9 cellular contexts compared by ENCODE assay signal in the genomic region with DNA sequence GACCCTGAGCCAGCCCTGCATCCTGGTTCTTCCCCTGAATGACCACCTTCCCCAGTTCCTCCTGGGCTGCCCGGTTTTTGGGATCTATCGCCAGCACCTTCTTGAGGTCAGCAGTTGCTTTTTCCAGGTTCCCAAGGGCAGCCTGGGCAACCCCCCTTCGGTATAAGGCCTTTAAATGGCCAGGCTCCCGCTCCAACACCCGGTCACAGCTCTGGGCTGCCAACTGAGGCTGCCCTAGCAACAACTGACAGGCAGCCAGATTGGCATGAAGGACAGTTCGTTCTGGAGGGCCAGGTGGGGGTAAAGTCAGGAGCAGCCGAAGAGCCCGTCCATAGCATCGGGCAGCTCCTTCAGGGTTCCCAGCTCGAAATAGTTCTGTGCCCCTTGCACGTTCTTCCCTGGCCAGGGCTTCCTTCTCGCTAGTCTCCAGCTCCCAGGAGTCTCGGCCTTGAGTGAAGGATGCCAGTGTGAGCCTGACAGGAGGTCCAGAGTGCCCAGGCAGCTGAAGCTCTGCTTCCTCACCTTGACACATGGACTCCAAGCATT. TPM values are rescaled to one million over a fixed set of nuclear protein-coding genes. Genes with fewer than 3 reads are reported as not detected.
DNase-seq lines count a peak whose midpoint lies in the region; FAIRE-seq and TF ChIP-seq lines count a peak whose summit lies in the region.
"Had no signal": no experiment of that assay in that cellular context is flagged by ENCODE, and none has a peak within 500 bp of the region (broad histone marks: within the 10 kb centered on the region; RNA-seq: fewer than 3 reads in every experiment).

No MANE protein-coding gene starts in this region.

- CTCF ChIA-PET in OCI-LY7 (lab: Charles Lee; ENCODE audit: unreplicated experiment): interaction anchor here (1.5 kb wide), 1 partner anchor 10 kb away, joined by 7 read pairs; no protein-coding TSS in a partner anchor

- peak overlapping the region; percentile 84 to 98 (median 96) for H3K27ac Mint-ChIP-seq in CD14-positive monocyte
- H3K27ac Mint-ChIP-seq in endothelial cell (ENCODE audit: unreplicated experiment): peak overlapping the region; percentile 97

- H3K36me3 Mint-ChIP-seq in CD14-positive monocyte (peaks cover 23 to 29% of the 10 kb centered on the region in 2 donors), endothelial cell (ENCODE audit: low read depth, unreplicated experiment) (peaks cover 12% of the 10 kb centered on the region)

- no peak for TF ChIP-seq CTCF in CD14-positive monocyte (IDR thresholded peaks at IDR 0.05)
- TF ChIP-seq CTCF in OCI-LY7 (conservative IDR thresholded peaks at IDR 0.05; ENCODE audit: low read length): no peak
- TF ChIP-seq CTCF in endothelial cell (IDR thresholded peaks at IDR 0.05; ENCODE audit: unreplicated experiment): no peak

- H3K27me3 ChIP-seq in neuron (ENCODE audit: insufficient read depth, low read length): no peaks in the 10 kb centered on the region

- H3K27me3 Mint-ChIP-seq in CD14-positive monocyte (ENCODE audit: low read depth in 3 of 3) (peaks cover 2 to 5% (median 4%) of the 10 kb centered on the region in 3 donors), endothelial cell (ENCODE audit: unreplicated experiment) (peaks cover 6% of the 10 kb centered on the region)

- H3K9me3 ChIP-seq in OCI-LY7 (ENCODE audit: low read length): no peaks in the 10 kb centered on the region
- H3K9me3 ChIP-seq in neuron (ENCODE audit: low read length): no peaks in the 10 kb centered on the region

- no TSS peak for BruUV-seq in OCI-LY7 (replicated peaks; lab: Mats Ljungman, UMichigan)

- TF ChIP-seq POLR2A in erythroblast (IDR thresholded peaks at IDR 0.05; ENCODE audit: low read length): no peak

- H3K4me1 ChIP-seq in OCI-LY7 (ENCODE audit: insufficient read depth, low read length, poor library complexity, severe bottlenecking) (peaks cover 29% of the 10 kb centered on the region), neuron (ENCODE audit: insufficient read depth, low read length) (peaks cover 24% of the 10 kb centered on the region)

- peak overlapping the region; percentile 97 for H3K4me2 ChIP-seq in OCI-LY7 (ENCODE audit: low read length)

- no peaks in the 10 kb centered on the region for H4K20me1 ChIP-seq in OCI-LY7 (ENCODE audit: insufficient read depth, low read length)

- H3K9me3 Mint-ChIP-seq in CD14-positive monocyte (peaks cover 0 to 2% (median 0%) of the 10 kb centered on the region in 7 donors), endothelial cell (ENCODE audit: unreplicated experiment) (no peaks in the 10 kb centered on the region)

- H2AFZ ChIP-seq in OCI-LY7 (ENCODE audit: low read length) (peak overlapping the region; percentile 5; the same call in 1 of the 2 replicates), neuron (ENCODE audit: low read depth, low read length) (no peak overlapping the region)

- DNase-seq in CD14-positive monocyte (ENCODE audit: low spot score): no peak
- no peak for DNase-seq in OCI-LY7 (ENCODE audit: low spot score)
- no peak for DNase-seq in endothelial cell (ENCODE audit: low spot score)
- no peak for DNase-seq in A172 (ENCODE audit: low spot score)
- DNase-seq in erythroblast (lab: John Stamatoyannopoulos, UW): no peak
- DNase-seq in AG20443 (ENCODE audit: low spot score): no peak
- no peak for DNase-seq in RCC 7860 (ENCODE audit: low spot score)

- POLR2A ChIA-PET in OCI-LY7 (lab: Charles Lee): interaction anchor here (0.6 to 1.8 kb wide), 4 partner anchors 49 to 314 kb away, joined by 3 to 5 read pairs (median 4); partner anchors contain the start of gene GPSM3

- H3K4me3 Mint-ChIP-seq in CD14-positive monocyte (peak overlapping the region in 1 of 2 donors; percentile 21), endothelial cell (ENCODE audit: unreplicated experiment) (peak overlapping the region; percentile 98)

- H3K36me3 ChIP-seq in OCI-LY7 (ENCODE audit: insufficient read depth, low read length) (peaks cover 27% of the 10 kb centered on the region), neuron (ENCODE audit: insufficient read depth, low read length) (peaks cover 21% of the 10 kb centered on the region)

- H3K27ac ChIP-seq in OCI-LY7 (ENCODE audit: low read depth, low read length, poor library complexity, severe bottlenecking): peak overlapping the region; percentile 44

- H3K79me2 ChIP-seq in OCI-LY7 (ENCODE audit: insufficient read depth, low read depth, low read length): peaks cover 30% of the 10 kb centered on the region; the same call in 1 of the 2 replicates

- H3K4me1 Mint-ChIP-seq in CD14-positive monocyte: peaks cover 32% of the 10 kb centered on the region
- peaks cover 34% of the 10 kb centered on the region for H3K4me1 Mint-ChIP-seq in endothelial cell (ENCODE audit: unreplicated experiment)

- intact Hi-C loops in CD14-positive monocyte (cut with micrococcal nuclease) (no loop called here), OCI-LY7 (cut with micrococcal nuclease; ENCODE audit: unreplicated experiment) (no loop called here)

- H3K4me3 ChIP-seq in OCI-LY7 (ENCODE audit: low read depth, low read length, poor library complexity, severe bottlenecking) (peak overlapping the region; percentile 79), neuron (ENCODE audit: low read length) (peak overlapping the region; percentile 77)

- FAIRE-seq in RCC 7860 (lab: Jason Lieb, UNC): no peak

- no peaks in the 10 kb centered on the region for H3K9me2 ChIP-seq in OCI-LY7 (ENCODE audit: insufficient read depth, low read length)

RNA-seq across cellular contexts. Expression of gene ATF6B, which starts 0.8 kb away (rescaled TPM):
- polyA plus RNA-seq in CD14-positive monocyte: 10 to 100 TPM; 15.7 to 17.8 TPM
- total RNA-seq in OCI-LY7 (2014; rRNA removed; shearing (Covaris generic)): 44.8 and 57.7 TPM in 2 replicates
- total RNA-seq in OCI-LY7 (2022) (122 and 125 TPM in 2 replicates), endothelial cell (ENCODE audit: unreplicated experiment) (72.9 TPM)
- 19.9 and 22.2 TPM in 2 replicates for total RNA-seq in A172 (2014; rRNA removed; shearing (Covaris generic))

RNA-seq across cellular contexts. Expression of gene FKBPL, which starts 1.3 kb away (rescaled TPM):
- polyA plus RNA-seq in CD14-positive monocyte: 1 to 10 TPM; 1.2 to 1.8 TPM
- 10.1 and 11.6 TPM in 2 replicates for total RNA-seq in OCI-LY7 (2014; rRNA removed; shearing (Covaris generic))
- total RNA-seq in OCI-LY7 (2022): 8.2 and 8.4 TPM in 2 replicates
- total RNA-seq in endothelial cell (ENCODE audit: unreplicated experiment): 5.2 TPM
- total RNA-seq in A172 (2014; rRNA removed; shearing (Covaris generic)): 4.8 and 8.8 TPM in 2 replicates

RNA-seq across cellular contexts. Expression of gene TNXB, which starts 19.7 kb away (rescaled TPM):
- not detected for polyA plus RNA-seq in CD14-positive monocyte
- 1.7 and 7.1 TPM in 2 replicates for total RNA-seq in OCI-LY7 (2014; rRNA removed; shearing (Covaris generic))
- 9.2 and 10.5 TPM in 2 replicates for total RNA-seq in OCI-LY7 (2022)
- 7.5 TPM for total RNA-seq in endothelial cell (ENCODE audit: unreplicated experiment)
- total RNA-seq in A172 (2014; rRNA removed; shearing (Covaris generic)): 45.0 and 45.7 TPM in 2 replicates

RNA-seq across cellular contexts. Expression of gene PRRT1, which starts 22.9 kb away (rescaled TPM):
- not detected for polyA plus RNA-seq in CD14-positive monocyte
- total RNA-seq in OCI-LY7 (2014; rRNA removed; shearing (Covaris generic)): 0.13 and 0.47 TPM in 2 replicates
- total RNA-seq in OCI-LY7 (2022) (2.4 and 3.5 TPM in 2 replicates), endothelial cell (ENCODE audit: unreplicated experiment) (2.1 TPM)
- not detected in 2 replicates for total RNA-seq in A172 (2014; rRNA removed; shearing (Covaris generic))
- total RNA-seq: dermis blood vessel endothelial cell had no signal

RNA-seq across cellular contexts. Expression of gene PPT2, which starts 25.1 kb away (rescaled TPM):
- polyA plus RNA-seq in CD14-positive monocyte: 1 to 10 TPM; 1.8 to 4.0 TPM
- total RNA-seq in OCI-LY7 (2014; rRNA removed; shearing (Covaris generic)): 111 and 130 TPM in 2 replicates
- total RNA-seq in OCI-LY7 (2022) (34.1 and 39.0 TPM in 2 replicates), endothelial cell (ENCODE audit: unreplicated experiment) (44.4 TPM)
- 4.7 and 7.7 TPM in 2 replicates for total RNA-seq in A172 (2014; rRNA removed; shearing (Covaris generic))
